ENCODE assay signal across 1 cellular context in the genomic region with DNA sequence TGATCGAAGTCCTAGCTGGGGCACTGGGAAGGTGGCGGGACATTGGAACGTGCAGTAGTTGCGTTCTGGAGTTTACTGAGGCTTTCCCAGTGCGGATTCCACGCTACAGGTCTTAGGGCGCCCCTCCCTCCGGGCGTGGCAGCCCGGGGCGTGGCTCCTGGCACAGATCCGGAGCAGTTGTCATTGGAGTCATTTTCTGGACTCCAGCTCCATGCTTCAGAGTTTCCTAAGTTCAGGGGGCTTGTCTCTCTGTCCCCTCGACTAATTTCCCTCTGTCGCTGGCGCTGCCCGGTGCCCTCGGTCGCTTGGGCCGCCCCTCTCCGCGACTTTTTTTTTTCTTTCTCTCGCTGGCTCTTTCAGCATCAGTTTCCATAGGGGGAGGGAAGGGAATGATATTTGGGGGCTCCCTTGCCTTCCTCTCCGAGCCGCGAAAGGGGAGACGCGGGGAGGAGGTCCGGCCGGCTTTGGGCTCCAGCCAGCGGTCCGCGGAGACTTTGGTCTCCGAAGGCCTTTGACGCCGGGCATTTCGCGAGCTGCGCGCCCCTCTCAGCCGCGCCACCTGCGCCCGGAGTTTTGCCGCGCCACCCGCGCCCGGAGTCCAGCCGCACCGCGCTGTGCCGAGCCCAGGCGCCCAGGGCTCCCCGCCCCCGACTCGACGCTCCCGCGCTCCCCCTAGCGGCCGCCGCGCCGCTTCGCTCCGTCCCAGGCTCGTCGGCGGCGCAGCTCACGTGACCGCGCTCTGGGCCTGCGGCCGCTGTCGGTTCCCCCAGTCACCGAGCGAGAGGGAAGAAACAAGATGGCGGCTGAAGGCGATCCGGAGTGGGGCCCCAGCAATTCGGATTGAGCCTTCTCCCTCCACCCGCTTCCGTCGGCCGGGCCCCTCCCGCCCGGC.
A peak's percentile ranks its signal among the peaks of the same experiment; 100 is the strongest.
TF ChIP-seq lines count a peak whose summit lies in the region.

TSS of gene BPTF (plus strand) at position 769 of the 892 bp plus-strand sequence. CDS start 222 bp downstream, outside the sequence.

TF ChIP-seq in K562, 482 proteins besides CTCF, POLR2A, EP300 and RAD21 (continued from another document and continues in another):
- TF ChIP-seq ZNF277 (CRISPR knock-in tag; IDR thresholded peaks at IDR 0.05; ENCODE audit: borderline replicate concordance) (no peak), ZNF263 (CRISPR knock-in tag; IDR thresholded peaks at IDR 0.05; ENCODE audit: borderline replicate concordance) (peak; percentile 73; the same call in 1 of the 2 replicates), PHF8 (IDR thresholded peaks at IDR 0.05; ENCODE audit: borderline replicate concordance, low read length) (peak; percentile 38; the same call in 1 of the 2 replicates), TSHZ1 (CRISPR knock-in tag; IDR thresholded peaks at IDR 0.05) (no peak), GTF2F1 (IDR thresholded peaks at IDR 0.05; ENCODE audit: low read depth, low read length) (peak; percentile 39; the same call in 1 of the 2 replicates), ATF1 (CRISPR knock-in tag; IDR thresholded peaks at IDR 0.05) (no peak; the same call in 1 of the 2 replicates), ATF1 (tag; IDR thresholded peaks at IDR 0.05) (peak; percentile 66), BHLHE40 (IDR thresholded peaks at IDR 0.05; ENCODE audit: low read length) (peak; percentile 99), EP400 (IDR thresholded peaks at IDR 0.05) (no peak), CBFA2T2 (conservative IDR thresholded peaks at IDR 0.05) (peak; percentile 65), POLR3G (IDR thresholded peaks at IDR 0.05; ENCODE audit: extremely low read depth, insufficient read length, insufficient replicate concordance) (no peak), CHD4 (IDR thresholded peaks at IDR 0.05; ENCODE audit: insufficient read depth, insufficient replicate concordance, low read depth, low read length, poor library complexity, severe bottlenecking) (peak; percentile 60), ZNF143 (CRISPR knock-in tag; IDR thresholded peaks at IDR 0.05) (0 out of 2 replicates have a peak, but pooled peaks have one; percentile 19), ZNF239 (CRISPR knock-in tag; IDR thresholded peaks at IDR 0.05) (no peak; the same call in 1 of the 2 replicates), WHSC1 (IDR thresholded peaks at IDR 0.05; ENCODE audit: low read length) (no peak), TFAM (CRISPR knock-in tag; conservative IDR thresholded peaks at IDR 0.05) (no peak), ZKSCAN1 (IDR thresholded peaks at IDR 0.05; ENCODE audit: low read depth, low read length) (peak; percentile 51; the same call in 1 of the 2 replicates), BCL6 (CRISPR knock-in tag; IDR thresholded peaks at IDR 0.05) (no peak), NRF1 (conservative IDR thresholded peaks at IDR 0.05 in 1 of 2, IDR thresholded peaks at IDR 0.05 in 1 of 2) (peak; percentile 30 to 44; a peak in 3 of 4 replicates), ARID3A (IDR thresholded peaks at IDR 0.05; ENCODE audit: borderline replicate concordance, low read depth, low read length) (no peak), BRCA1 (IDR thresholded peaks at IDR 0.05) (no peak), BRCA1 (CRISPR knock-in tag; IDR thresholded peaks at IDR 0.05) (no peak), ZNF324 (CRISPR knock-in tag; IDR thresholded peaks at IDR 0.05) (no peak), TEAD1 (CRISPR knock-in tag; IDR thresholded peaks at IDR 0.05) (peak in 1 of 2 experiments; percentile 88; a peak in 1 of 4 replicates), TGIF2 (CRISPR knock-in tag; IDR thresholded peaks at IDR 0.05) (no peak), MED1 (CRISPR knock-in tag; IDR thresholded peaks at IDR 0.05; ENCODE audit: borderline replicate concordance) (no peak), ETV5 (CRISPR knock-in tag; IDR thresholded peaks at IDR 0.05; ENCODE audit: low read depth) (no peak), CREM (IDR thresholded peaks at IDR 0.05; ENCODE audit: low read depth) (peak; percentile 89), HNRNPK (IDR thresholded peaks at IDR 0.05; ENCODE audit: low read depth, low read length, poor library complexity, severe bottlenecking) (no peak), MTF1 (CRISPR knock-in tag; IDR thresholded peaks at IDR 0.05; ENCODE audit: borderline replicate concordance) (no peak), EGR1 (conservative IDR thresholded peaks at IDR 0.05) (peak; percentile 55), EHMT2 (IDR thresholded peaks at IDR 0.05) (no peak), RB1 (IDR thresholded peaks at IDR 0.05; ENCODE audit: low read depth) (peak; percentile 97), SP1 (CRISPR knock-in tag; IDR thresholded peaks at IDR 0.05) (peak; percentile 56), BCLAF1 (IDR thresholded peaks at IDR 0.05; ENCODE audit: borderline replicate concordance in 1 of 2, control insufficient read depth in 1 of 2, low read depth in 2 of 2, low read length in 1 of 2) (0 out of 4 replicates have a peak, but pooled peaks of 1 of the 2 experiments have one; percentile 23), TRIM24 (IDR thresholded peaks at IDR 0.05) (no peak), XRCC5 (IDR thresholded peaks at IDR 0.05; ENCODE audit: low read depth, low read length) (peak; percentile 89), RFX5 (IDR thresholded peaks at IDR 0.05; ENCODE audit: low read depth, low read length) (no peak), RBM34 (IDR thresholded peaks at IDR 0.05; ENCODE audit: borderline replicate concordance, insufficient read depth, low read length) (no peak), SMAD1 (IDR thresholded peaks at IDR 0.05; ENCODE audit: low read depth, low read length, partially characterized antibody) (peak; percentile 54), NFRKB (IDR thresholded peaks at IDR 0.05; ENCODE audit: low read depth) (0 out of 2 replicates have a peak, but pooled peaks have one; percentile 43)
- TF ChIP-seq, protein P1, sequence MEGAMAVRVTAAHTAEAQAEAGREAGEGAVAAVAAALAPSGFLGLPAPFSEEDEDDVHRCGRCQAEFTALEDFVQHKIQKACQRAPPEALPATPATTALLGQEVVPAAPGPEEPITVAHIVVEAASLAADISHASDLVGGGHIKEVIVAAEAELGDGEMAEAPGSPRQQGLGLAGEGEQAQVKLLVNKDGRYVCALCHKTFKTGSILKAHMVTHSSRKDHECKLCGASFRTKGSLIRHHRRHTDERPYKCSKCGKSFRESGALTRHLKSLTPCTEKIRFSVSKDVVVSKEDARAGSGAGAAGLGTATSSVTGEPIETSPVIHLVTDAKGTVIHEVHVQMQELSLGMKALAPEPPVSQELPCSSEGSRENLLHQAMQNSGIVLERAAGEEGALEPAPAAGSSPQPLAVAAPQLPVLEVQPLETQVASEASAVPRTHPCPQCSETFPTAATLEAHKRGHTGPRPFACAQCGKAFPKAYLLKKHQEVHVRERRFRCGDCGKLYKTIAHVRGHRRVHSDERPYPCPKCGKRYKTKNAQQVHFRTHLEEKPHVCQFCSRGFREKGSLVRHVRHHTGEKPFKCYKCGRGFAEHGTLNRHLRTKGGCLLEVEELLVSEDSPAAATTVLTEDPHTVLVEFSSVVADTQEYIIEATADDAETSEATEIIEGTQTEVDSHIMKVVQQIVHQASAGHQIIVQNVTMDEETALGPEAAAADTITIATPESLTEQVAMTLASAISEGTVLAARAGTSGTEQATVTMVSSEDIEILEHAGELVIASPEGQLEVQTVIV (CRISPR knock-in tag; IDR thresholded peaks at IDR 0.05; ENCODE audit: borderline replicate concordance): no peak
- TF ChIP-seq, protein P2, sequence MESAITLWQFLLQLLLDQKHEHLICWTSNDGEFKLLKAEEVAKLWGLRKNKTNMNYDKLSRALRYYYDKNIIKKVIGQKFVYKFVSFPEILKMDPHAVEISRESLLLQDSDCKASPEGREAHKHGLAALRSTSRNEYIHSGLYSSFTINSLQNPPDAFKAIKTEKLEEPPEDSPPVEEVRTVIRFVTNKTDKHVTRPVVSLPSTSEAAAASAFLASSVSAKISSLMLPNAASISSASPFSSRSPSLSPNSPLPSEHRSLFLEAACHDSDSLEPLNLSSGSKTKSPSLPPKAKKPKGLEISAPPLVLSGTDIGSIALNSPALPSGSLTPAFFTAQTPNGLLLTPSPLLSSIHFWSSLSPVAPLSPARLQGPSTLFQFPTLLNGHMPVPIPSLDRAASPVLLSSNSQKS (CRISPR knock-in tag; IDR thresholded peaks at IDR 0.05): no peak
- TF ChIP-seq, protein P3, sequence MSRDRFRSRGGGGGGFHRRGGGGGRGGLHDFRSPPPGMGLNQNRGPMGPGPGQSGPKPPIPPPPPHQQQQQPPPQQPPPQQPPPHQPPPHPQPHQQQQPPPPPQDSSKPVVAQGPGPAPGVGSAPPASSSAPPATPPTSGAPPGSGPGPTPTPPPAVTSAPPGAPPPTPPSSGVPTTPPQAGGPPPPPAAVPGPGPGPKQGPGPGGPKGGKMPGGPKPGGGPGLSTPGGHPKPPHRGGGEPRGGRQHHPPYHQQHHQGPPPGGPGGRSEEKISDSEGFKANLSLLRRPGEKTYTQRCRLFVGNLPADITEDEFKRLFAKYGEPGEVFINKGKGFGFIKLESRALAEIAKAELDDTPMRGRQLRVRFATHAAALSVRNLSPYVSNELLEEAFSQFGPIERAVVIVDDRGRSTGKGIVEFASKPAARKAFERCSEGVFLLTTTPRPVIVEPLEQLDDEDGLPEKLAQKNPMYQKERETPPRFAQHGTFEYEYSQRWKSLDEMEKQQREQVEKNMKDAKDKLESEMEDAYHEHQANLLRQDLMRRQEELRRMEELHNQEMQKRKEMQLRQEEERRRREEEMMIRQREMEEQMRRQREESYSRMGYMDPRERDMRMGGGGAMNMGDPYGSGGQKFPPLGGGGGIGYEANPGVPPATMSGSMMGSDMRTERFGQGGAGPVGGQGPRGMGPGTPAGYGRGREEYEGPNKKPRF (IDR thresholded peaks at IDR 0.05; ENCODE audit: low read depth, low read length): no peak
- TF ChIP-seq, protein P4, sequence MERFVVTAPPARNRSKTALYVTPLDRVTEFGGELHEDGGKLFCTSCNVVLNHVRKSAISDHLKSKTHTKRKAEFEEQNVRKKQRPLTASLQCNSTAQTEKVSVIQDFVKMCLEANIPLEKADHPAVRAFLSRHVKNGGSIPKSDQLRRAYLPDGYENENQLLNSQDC (CRISPR knock-in tag; IDR thresholded peaks at IDR 0.05): peak; percentile 37; the same call in 1 of the 2 replicates
